20 cellular contexts compared by ENCODE assay signal in the genomic region with DNA sequence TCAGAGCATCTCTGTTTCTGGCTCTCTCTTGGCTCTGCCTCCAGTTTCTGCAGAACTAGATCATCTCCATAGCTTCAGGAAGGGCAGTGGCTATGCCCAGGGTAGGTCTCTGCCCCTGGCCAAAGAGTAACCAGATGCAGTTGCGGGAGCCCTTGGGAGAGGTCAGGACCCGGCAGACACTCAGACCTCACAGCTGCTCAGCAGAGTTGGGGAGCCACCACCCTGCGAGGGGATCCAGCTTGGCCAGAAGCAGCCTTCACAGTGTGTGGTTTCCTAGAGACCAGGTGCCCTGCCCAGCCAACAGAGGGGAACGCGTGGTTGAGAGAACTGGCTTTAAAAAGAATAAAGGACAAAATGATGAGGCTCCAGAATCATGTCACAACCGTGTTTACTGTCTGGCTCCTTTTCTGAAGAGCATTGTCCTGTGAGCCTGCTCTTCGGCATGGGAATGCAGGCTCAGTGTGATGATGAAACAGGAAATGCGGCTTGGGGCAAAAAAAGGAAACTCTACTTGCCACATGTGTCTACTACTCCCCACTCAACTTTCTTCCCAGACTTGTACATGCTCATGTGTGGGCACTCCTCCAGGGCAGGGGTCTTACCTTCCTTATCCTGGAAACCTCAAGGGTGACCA.
DNase-seq lines count a peak whose midpoint lies in the region; ATAC-seq, FAIRE-seq and TF ChIP-seq lines count a peak whose summit lies in the region.
"Had no signal": no experiment of that assay in that cellular context is flagged by ENCODE, and none has a peak within 500 bp of the region (broad histone marks: within the 10 kb centered on the region; RNA-seq: fewer than 3 reads in every experiment).

No MANE protein-coding gene starts in this region.

- intact Hi-C loops in HepG2 (cut with micrococcal nuclease; ENCODE audit: unreplicated experiment), result no loop called here

- ATAC-seq in activated naive CD8-positive, alpha-beta T cell treated with anti-CD3 and anti-CD28 coated beads, Interleukin-2, amount 50 U/mL, for 24 hours, result peak; percentile 10
- ATAC-seq in HepG2 (no peak), GM21529 (IDR thresholded peaks at IDR 0.05; ENCODE audit: unreplicated experiment) (no peak)
- ATAC-seq in stimulated activated naive B cell treated with anti-CD40 and anti-IgM and Interleukin-4, amounts not matched to agents 10 μg/mL and 1 μg/mL and 100 μg/mL, for 72 hours (replicated peaks), result peak; percentile 22 to 25

- peaks cover 10% of the 10 kb centered on the region for H3K9me3 Mint-ChIP-seq in activated naive CD8-positive, alpha-beta T cell treated with anti-CD3 and anti-CD28 coated beads, Interleukin-2, amount 50 U/mL, for 24 hours
- peaks cover 2% of the 10 kb centered on the region for H3K9me3 Mint-ChIP-seq in activated naive CD8-positive, alpha-beta T cell treated with anti-CD3 and anti-CD28 coated beads for 36 hours
- peaks cover 4 to 10% of the 10 kb centered on the region in 2 donors for H3K9me3 Mint-ChIP-seq in stimulated activated naive B cell treated with anti-CD40 and anti-IgM and Interleukin-4, amounts not matched to agents 10 μg/mL and 1 μg/mL and 100 μg/mL, for 72 hours

- TF ChIP-seq CTCF in HepG2 (CRISPR knock-in tag; IDR thresholded peaks at IDR 0.05), result no peak
- TF ChIP-seq CTCF in foreskin fibroblast (IDR thresholded peaks at IDR 0.05; ENCODE audit: low read depth, low read length), result no peak

- no peaks in the 10 kb centered on the region for H3K27me3 ChIP-seq in HepG2 (ENCODE audit: control insufficient read depth in 1 of 2, insufficient read depth in 2 of 2, low read length in 2 of 2)
- H3K27me3 ChIP-seq: esophagus squamous epithelium had no signal

- H3K27ac Mint-ChIP-seq in activated naive CD8-positive, alpha-beta T cell treated with anti-CD3 and anti-CD28 coated beads, Interleukin-2, amount 50 U/mL, for 24 hours, result no peak overlapping the region
- H3K27ac Mint-ChIP-seq in activated naive CD8-positive, alpha-beta T cell treated with anti-CD3 and anti-CD28 coated beads for 36 hours, result no peak overlapping the region
- no peak overlapping the region for H3K27ac Mint-ChIP-seq in stimulated activated naive B cell treated with anti-CD40 and anti-IgM and Interleukin-4, amounts not matched to agents 10 μg/mL and 1 μg/mL and 100 μg/mL, for 72 hours
- H3K27ac Mint-ChIP-seq: activated CD4-positive, alpha-beta memory T cell treated with anti-CD3 and anti-CD28 coated beads, Interleukin-2, amount 10 ng/mL, durations not matched to agents 7 days and 5 days; activated naive CD8-positive, alpha-beta T cell had no signal

- BruUV-seq in HepG2 (replicated peaks; lab: Mats Ljungman, UMichigan), result no TSS peak

- DNase-seq in activated naive CD8-positive, alpha-beta T cell treated with anti-CD3 and anti-CD28 coated beads, Interleukin-2, amount 50 U/mL, for 24 hours, result no peak
- DNase-seq in activated naive CD8-positive, alpha-beta T cell treated with anti-CD3 and anti-CD28 coated beads for 36 hours, result no peak
- DNase-seq in SIG-M5 (lab: John Stamatoyannopoulos, UW) (peak; percentile 9), HepG2 (ENCODE audit: low spot score) (peak; percentile 1), GM19238 (ENCODE audit: insufficient read length, low spot score) (no peak), foreskin fibroblast (no peak)
- no peak for DNase-seq in stimulated activated naive B cell treated with anti-CD40 and anti-IgM and Interleukin-4, amounts not matched to agents 10 μg/mL and 1 μg/mL and 100 μg/mL, for 72 hours
- DNase-seq: activated CD4-positive, alpha-beta memory T cell treated with anti-CD3 and anti-CD28 coated beads, Interleukin-2, amount 10 ng/mL, durations not matched to agents 7 days and 5 days; activated T-cell treated with anti-CD3 and anti-CD28 coated beads, Interleukin-2, amount 50 U/mL, for 48 hours; DMS53; esophagus squamous epithelium; kidney glomerular epithelial cell; NCI-H1930; NCI-H510A treated with DMSO at 0.1 percent for 48 hours; stimulated activated naive CD4-positive, alpha-beta T cell treated with Interleukin-2 at 50 U/mL for 16 hours; WERI-Rb-1 had no signal

- no peak overlapping the region for H3K9ac ChIP-seq in HepG2 (ENCODE audit: insufficient read depth, low read depth, low read length)
- H3K9ac ChIP-seq: parathyroid adenoma had no signal

- H3K4me1 Mint-ChIP-seq in activated naive CD8-positive, alpha-beta T cell treated with anti-CD3 and anti-CD28 coated beads, Interleukin-2, amount 50 U/mL, for 24 hours, result no peaks in the 10 kb centered on the region
- H3K4me1 Mint-ChIP-seq in activated naive CD8-positive, alpha-beta T cell treated with anti-CD3 and anti-CD28 coated beads for 36 hours, result no peaks in the 10 kb centered on the region
- H3K4me1 Mint-ChIP-seq in stimulated activated naive B cell treated with anti-CD40 and anti-IgM and Interleukin-4, amounts not matched to agents 10 μg/mL and 1 μg/mL and 100 μg/mL, for 72 hours, result no peaks in the 10 kb centered on the region
- H3K4me1 Mint-ChIP-seq: activated CD4-positive, alpha-beta memory T cell treated with anti-CD3 and anti-CD28 coated beads, Interleukin-2, amount 10 ng/mL, durations not matched to agents 7 days and 5 days had no signal

- TF ChIP-seq EP300 in HepG2 (IDR thresholded peaks at IDR 0.05; ENCODE audit: low read depth in 2 of 2, low read length in 2 of 2) (no peak), HepG2 (CRISPR knock-in tag; IDR thresholded peaks at IDR 0.05; ENCODE audit: borderline replicate concordance) (no peak)

- H3K4me1 ChIP-seq in HepG2 (ENCODE audit: insufficient read depth, low read length), result no peaks in the 10 kb centered on the region
- H3K4me1 ChIP-seq: esophagus squamous epithelium, parathyroid adenoma had no signal

- no peak overlapping the region for H3K4me2 ChIP-seq in HepG2 (ENCODE audit: low read depth, low read length)

- H3K27ac ChIP-seq in HepG2 (ENCODE audit: extremely low read length, insufficient read depth, low read length), result no peak overlapping the region
- H3K27ac ChIP-seq: 22Rv1, esophagus squamous epithelium, parathyroid adenoma, WERI-Rb-1 had no signal

- no peaks in the 10 kb centered on the region for H4K20me1 ChIP-seq in HepG2 (ENCODE audit: insufficient read depth, low read length)

- H3K36me3 ChIP-seq in HepG2 (replicated peaks in 1 of 2; ENCODE audit: control insufficient read depth in 1 of 2, insufficient read depth in 2 of 2, low read length in 2 of 2), result no peaks in the 10 kb centered on the region
- H3K36me3 ChIP-seq: esophagus squamous epithelium, WERI-Rb-1 had no signal

- H3K4me3 ChIP-seq in HepG2 (replicated peaks in 1 of 3; ENCODE audit: insufficient read depth in 1 of 3, low read depth in 2 of 3, low read length in 3 of 3) (no peak overlapping the region), foreskin fibroblast (ENCODE audit: low read depth in 1 of 2, low read length in 2 of 2) (no peak overlapping the region)
- H3K4me3 ChIP-seq: esophagus squamous epithelium had no signal

- no peak overlapping the region for H3K4me3 Mint-ChIP-seq in activated naive CD8-positive, alpha-beta T cell treated with anti-CD3 and anti-CD28 coated beads, Interleukin-2, amount 50 U/mL, for 24 hours
- H3K4me3 Mint-ChIP-seq in activated naive CD8-positive, alpha-beta T cell treated with anti-CD3 and anti-CD28 coated beads for 36 hours, result no peak overlapping the region
- no peak overlapping the region for H3K4me3 Mint-ChIP-seq in stimulated activated naive B cell treated with anti-CD40 and anti-IgM and Interleukin-4, amounts not matched to agents 10 μg/mL and 1 μg/mL and 100 μg/mL, for 72 hours
- H3K4me3 Mint-ChIP-seq: activated CD4-positive, alpha-beta memory T cell treated with anti-CD3 and anti-CD28 coated beads, Interleukin-2, amount 10 ng/mL, durations not matched to agents 7 days and 5 days; activated naive CD8-positive, alpha-beta T cell had no signal

- CTCF ChIA-PET in HepG2 (lab: Yijun Ruan, JAX; ENCODE audit: low intra/inter-chr PET ratio, low total read pairs), result no interaction called here

- no peaks in the 10 kb centered on the region for H3K36me3 Mint-ChIP-seq in activated naive CD8-positive, alpha-beta T cell treated with anti-CD3 and anti-CD28 coated beads, Interleukin-2, amount 50 U/mL, for 24 hours (ENCODE audit: low read depth)
- no peaks in the 10 kb centered on the region for H3K36me3 Mint-ChIP-seq in activated naive CD8-positive, alpha-beta T cell treated with anti-CD3 and anti-CD28 coated beads for 36 hours
- H3K36me3 Mint-ChIP-seq in stimulated activated naive B cell treated with anti-CD40 and anti-IgM and Interleukin-4, amounts not matched to agents 10 μg/mL and 1 μg/mL and 100 μg/mL, for 72 hours, result no peaks in the 10 kb centered on the region
- H3K36me3 Mint-ChIP-seq: activated naive CD8-positive, alpha-beta T cell had no signal

- no peak overlapping the region for H2AFZ ChIP-seq in HepG2 (ENCODE audit: low read length)
- H2AFZ ChIP-seq: parathyroid adenoma had no signal

- no peaks in the 10 kb centered on the region for H3K79me2 ChIP-seq in HepG2 (ENCODE audit: insufficient read depth, low read length)
- H3K79me2 ChIP-seq: parathyroid adenoma had no signal

- in situ Hi-C loops in HepG2 (cut with HindIII; ENCODE audit: extremely low pct_ligation_motif_present, low pct_unique_long_range_greater_than_20kb), result no loop called here

- TF ChIP-seq RAD21 in HepG2 (CRISPR knock-in tag; IDR thresholded peaks at IDR 0.05), result no peak

- no peak for FAIRE-seq in HepG2 (lab: Jason Lieb, UNC)

- WGBS in HepG2 (ENCODE audit: low lambda C conversion rate), result 3% methylated on average over 7 of the region's 8 CpGs

- POLR2A ChIA-PET in HepG2 (lab: Yijun Ruan, JAX), result no interaction called here

- peaks cover 32% of the 10 kb centered on the region for H3K9me3 ChIP-seq in HepG2 (ENCODE audit: low read length)
- H3K9me3 ChIP-seq: esophagus squamous epithelium had no signal

- H3K27me3 Mint-ChIP-seq in activated naive CD8-positive, alpha-beta T cell treated with anti-CD3 and anti-CD28 coated beads, Interleukin-2, amount 50 U/mL, for 24 hours, result no peaks in the 10 kb centered on the region
- H3K27me3 Mint-ChIP-seq in activated naive CD8-positive, alpha-beta T cell treated with anti-CD3 and anti-CD28 coated beads for 36 hours, result no peaks in the 10 kb centered on the region
- H3K27me3 Mint-ChIP-seq in stimulated activated naive B cell treated with anti-CD40 and anti-IgM and Interleukin-4, amounts not matched to agents 10 μg/mL and 1 μg/mL and 100 μg/mL, for 72 hours, result peaks cover 0 to 4% of the 10 kb centered on the region in 2 donors
- H3K27me3 Mint-ChIP-seq: activated CD4-positive, alpha-beta memory T cell treated with anti-CD3 and anti-CD28 coated beads, Interleukin-2, amount 10 ng/mL, durations not matched to agents 7 days and 5 days; activated naive CD8-positive, alpha-beta T cell had no signal

- TF ChIP-seq POLR2A in HepG2 (IDR thresholded peaks at IDR 0.05; ENCODE audit: insufficient read depth in 1 of 2, low read depth in 2 of 2, low read length in 2 of 2), result no peak

TF ChIP-seq in HepG2, 621 proteins besides CTCF, POLR2A, EP300 and RAD21:
- TF ChIP-seq ATF1 (CRISPR knock-in tag; IDR thresholded peaks at IDR 0.05), result 0 out of 2 replicates have a peak, but pooled peaks have one; percentile 23
- no peak for TF ChIP-seq GABPA (IDR thresholded peaks at IDR 0.05; ENCODE audit: low read depth, low read length)
- peak; percentile 41; the same call in 1 of the 2 replicates for TF ChIP-seq GABPA (CRISPR knock-in tag; IDR thresholded peaks at IDR 0.05; ENCODE audit: low read depth)
- no peak for TF ChIP-seq HMGA1 (CRISPR knock-in tag; conservative IDR thresholded peaks at IDR 0.05)

Comparison
In these comparisons a context has a peak if more than half of its experiments do, and no peak if none do; other contexts are left out.
1. ATAC-seq: peak in activated naive CD8-positive, alpha-beta T cell treated with anti-CD3 and anti-CD28 coated beads, Interleukin-2, amount 50 U/mL, for 24 hours (single experiment) and stimulated activated naive B cell treated with anti-CD40 and anti-IgM and Interleukin-4, amounts not matched to agents 10 μg/mL and 1 μg/mL and 100 μg/mL, for 72 hours (2 of 2); none in HepG2 (single experiment) and GM21529 (single experiment).
2. DNase-seq: peak in SIG-M5 (single experiment) and HepG2 (single experiment); none in activated naive CD8-positive, alpha-beta T cell treated with anti-CD3 and anti-CD28 coated beads, Interleukin-2, amount 50 U/mL, for 24 hours (single experiment), activated naive CD8-positive, alpha-beta T cell treated with anti-CD3 and anti-CD28 coated beads for 36 hours (single experiment), stimulated activated naive B cell treated with anti-CD40 and anti-IgM and Interleukin-4, amounts not matched to agents 10 μg/mL and 1 μg/mL and 100 μg/mL, for 72 hours (single experiment), GM19238 (single experiment) and foreskin fibroblast (0 of 2).